ENCODE assay signal across 30 cellular contexts in genomic region chr4:108417923-108418322, GRCh38.
DNase-seq lines count a peak whose midpoint lies in the region; TF ChIP-seq lines count a peak whose summit lies in the region.
"Had no signal": no experiment of that assay in that cellular context is flagged by ENCODE, and none has a peak within 500 bp of the region (broad histone marks: within the 10 kb centered on the region; RNA-seq: fewer than 3 reads in every experiment).

No MANE protein-coding gene starts in this region.

- no TSS peak for BruUV-seq in OCI-LY7 (replicated peaks; lab: Mats Ljungman, UMichigan)

- no peaks in the 10 kb centered on the region for H3K36me3 ChIP-seq in OCI-LY7 (ENCODE audit: insufficient read depth, low read length)
- H3K36me3 ChIP-seq: ascending aorta, BE2C, Peyer's patch, SJSA1, spleen, transverse colon had no signal

- POLR2A ChIA-PET in OCI-LY7 (lab: Charles Lee): no interaction called here

- CTCF ChIA-PET in OCI-LY7 (lab: Charles Lee; ENCODE audit: unreplicated experiment): no interaction called here

- peak; percentile 1 for DNase-seq in AG09309 (ENCODE audit: low read depth)
- DNase-seq in LHCN-M2 (ENCODE audit: low read depth): peak; percentile 55
- DNase-seq in astrocyte of the cerebellum (ENCODE audit: low read depth): peak; percentile 55
- DNase-seq in iris pigment epithelial cell (ENCODE audit: low read depth): peak; percentile 53
- DNase-seq in NOMO-1 treated with DMSO at 0.1 percent for 48 hours (lab: John Stamatoyannopoulos, UW; ENCODE audit: unreplicated experiment): no peak
- DNase-seq in OCI-LY7 (ENCODE audit: low spot score): no peak
- DNase-seq in SKM-1 treated with dmso at 0.1 percent for 144 hours (lab: John Stamatoyannopoulos, UW; ENCODE audit: unreplicated experiment): no peak
- DNase-seq in cerebellum (ENCODE audit: low spot score): no peak
- DNase-seq: activated CD4-positive, alpha-beta T cell treated with anti-CD3 and anti-CD28 coated beads for 1 hour; activated effector memory CD4-positive, alpha-beta T cell treated with anti-CD3 and anti-CD28 coated beads, Interleukin-2, amount 50 U/mL, for 16 hours; activated naive CD8-positive, alpha-beta T cell treated with anti-CD3 and anti-CD28 coated beads for 36 hours; activated T-cell treated with anti-CD3 and anti-CD28 coated beads for 4 hours; BE2C; DMS153; effector CD4-positive, alpha-beta T cell; head of caudate nucleus; HFFc6; kidney; midbrain; natural killer cell; NCI-H1694; NCI-H2171 treated with DMSO at 0.1 percent for 48 hours; NCI-H524; Peyer's patch; spleen; T-cell; transverse colon had no signal

- no peak overlapping the region for H3K27ac ChIP-seq in OCI-LY7 (ENCODE audit: low read depth, low read length, poor library complexity, severe bottlenecking)
- H3K27ac ChIP-seq: ascending aorta, epithelial cell of prostate, Peyer's patch, SJSA1, spleen, transverse colon had no signal

- no peak overlapping the region for H2AFZ ChIP-seq in OCI-LY7 (ENCODE audit: low read length)

- no peaks in the 10 kb centered on the region for H4K20me1 ChIP-seq in OCI-LY7 (ENCODE audit: insufficient read depth, low read length)

- no peaks in the 10 kb centered on the region for H3K4me1 ChIP-seq in OCI-LY7 (ENCODE audit: insufficient read depth, low read length, poor library complexity, severe bottlenecking)
- H3K4me1 ChIP-seq: ascending aorta, BE2C, Peyer's patch, SJSA1, spleen, transverse colon had no signal

- H3K4me3 ChIP-seq in AG09309 (ENCODE audit: control insufficient read depth, low read depth, low read length) (no peak overlapping the region), astrocyte of the cerebellum (ENCODE audit: low read depth, low read length) (no peak overlapping the region), OCI-LY7 (ENCODE audit: low read depth, low read length, poor library complexity, severe bottlenecking) (no peak overlapping the region)
- H3K4me3 ChIP-seq: ascending aorta, Peyer's patch, SJSA1, spleen, transverse colon had no signal

- H3K79me2 ChIP-seq in OCI-LY7 (ENCODE audit: insufficient read depth, low read depth, low read length): no peaks in the 10 kb centered on the region

- intact Hi-C loops in OCI-LY7 (cut with micrococcal nuclease; ENCODE audit: unreplicated experiment): no loop called here

- no peaks in the 10 kb centered on the region for H3K9me3 ChIP-seq in OCI-LY7 (ENCODE audit: low read length)
- H3K9me3 ChIP-seq: ascending aorta, BE2C, Peyer's patch, SJSA1, transverse colon had no signal

- no peaks in the 10 kb centered on the region for H3K9me2 ChIP-seq in OCI-LY7 (ENCODE audit: insufficient read depth, low read length)

- no peak overlapping the region for H3K4me2 ChIP-seq in OCI-LY7 (ENCODE audit: low read length)

- in situ Hi-C loops in astrocyte of the cerebellum (cut with HindIII; ENCODE audit: low sequenced_read_pairs): no loop called here

- TF ChIP-seq CTCF in AG09309 (IDR thresholded peaks at IDR 0.05; ENCODE audit: control insufficient read depth, insufficient read depth, low read depth, low read length, missing control alignments) (no peak), astrocyte of the cerebellum (IDR thresholded peaks at IDR 0.05; ENCODE audit: low read depth, low read length, missing control alignments) (no peak), OCI-LY7 (conservative IDR thresholded peaks at IDR 0.05; ENCODE audit: low read length) (no peak)

Comparison
In these comparisons a context has a peak if more than half of its experiments do, and no peak if none do; other contexts are left out.
1. DNase-seq: peak in AG09309 (single experiment), LHCN-M2 (single experiment), astrocyte of the cerebellum (single experiment) and iris pigment epithelial cell (single experiment); none in NOMO-1 treated with DMSO at 0.1 percent for 48 hours (single experiment), OCI-LY7 (single experiment), SKM-1 treated with dmso at 0.1 percent for 144 hours (single experiment) and cerebellum (single experiment).